Comparison of ENCODE assay signal across 1 cellular context in genomic region chr16:87845213-87845612, GRCh38.
TF ChIP-seq lines count a peak whose summit lies in the region.

No MANE protein-coding gene starts in this region.

TF ChIP-seq in IMR-90, 13 proteins besides CTCF, POLR2A, EP300 and RAD21:
- TF ChIP-seq FOS (IDR thresholded peaks at IDR 0.05; ENCODE audit: low read depth, low read length) (no peak), SMC3 (IDR thresholded peaks at IDR 0.05; ENCODE audit: low read depth, low read length) (no peak), USF2 (IDR thresholded peaks at IDR 0.05; ENCODE audit: low read depth, low read length) (no peak), ELK1 (IDR thresholded peaks at IDR 0.05; ENCODE audit: borderline replicate concordance, low read depth, low read length) (no peak), MAFK (IDR thresholded peaks at IDR 0.05; ENCODE audit: low read depth, low read length) (no peak), CHD1 (IDR thresholded peaks at IDR 0.05; ENCODE audit: low read depth, low read length) (no peak)
TF ChIP-seq in IMR-90: peak in this region for 0.
